22 cellular contexts compared by ENCODE assay signal in genomic region chrX:143298663-143299241, GRCh38.
A peak's percentile ranks its signal among the peaks of the same experiment; 100 is the strongest.
DNase-seq lines count a peak whose midpoint lies in the region; ATAC-seq, FAIRE-seq and TF ChIP-seq lines count a peak whose summit lies in the region.
"Had no signal": no experiment of that assay in that cellular context is flagged by ENCODE, and none has a peak within 500 bp of the region (broad histone marks: within the 10 kb centered on the region; RNA-seq: fewer than 3 reads in every experiment).

No MANE protein-coding gene starts in this region.

- ATAC-seq in pancreas = peak; percentile 77 to 85 (median 81)
- ATAC-seq: CD8-positive, alpha-beta T cell; GM12878; GM23338; HCT116 had no signal

- 15 to 25% methylated on average over 3 of the region's 3 CpGs for WGBS in pancreas, 2 donors

- no peak overlapping the region for H3K4me3 ChIP-seq in fibroblast of pulmonary artery (replicated peaks; ENCODE audit: low read depth, low read length)
- H3K4me3 ChIP-seq in pancreas = no peak overlapping the region
- H3K4me3 ChIP-seq: BLaER1, GM12878, GM23338 had no signal

- H3K4me1 ChIP-seq in pancreas = peaks cover 7 to 12% (median 8%) of the 10 kb centered on the region in 3 donors
- H3K4me1 ChIP-seq: BLaER1, Caco-2 had no signal

- H3K36me3 ChIP-seq in pancreas = no peaks in the 10 kb centered on the region
- H3K36me3 ChIP-seq: BLaER1 had no signal

- H3K9me3 ChIP-seq in pancreas = no peaks in the 10 kb centered on the region
- H3K9me3 ChIP-seq: Caco-2 had no signal

- TF ChIP-seq CTCF in fibroblast of pulmonary artery (IDR thresholded peaks at IDR 0.05; ENCODE audit: low read length, missing control alignments) = no peak
- no peak for TF ChIP-seq CTCF in pancreas (IDR thresholded peaks at IDR 0.05)

- no peak for FAIRE-seq in pancreas (lab: Jason Lieb, UNC)
- FAIRE-seq: A204.1, G401.6, GM12878 had no signal

- intact Hi-C loops in pancreas (cut with DNase I) = no loop called here

- H3K27ac ChIP-seq in pancreas = no peak overlapping the region
- H3K27ac ChIP-seq: 22Rv1, BLaER1, C4-2B had no signal

- peak; percentile 40 for DNase-seq in NCI-H2029 treated with DMSO at 0.1 percent for 48 hours (lab: John Stamatoyannopoulos, UW)
- DNase-seq in NCI-H2029 (lab: John Stamatoyannopoulos, UW) = no peak
- DNase-seq in fibroblast of pulmonary artery (ENCODE audit: low read depth) = peak; percentile 16
- no peak for DNase-seq in pancreas
- no peak for DNase-seq in mucosa of gallbladder (ENCODE audit: low spot score)
- DNase-seq in RKO (ENCODE audit: low spot score) = no peak
- no peak for DNase-seq in GF-D8 (lab: John Stamatoyannopoulos, UW)
- DNase-seq in MV-4-11 (lab: John Stamatoyannopoulos, UW) = no peak
- DNase-seq: Caco-2; CD4-positive, CD25-positive, alpha-beta regulatory T cell; CD8-positive, alpha-beta T cell; DMS153; DND-41; H9 had no signal

- no peaks in the 10 kb centered on the region for H3K27me3 ChIP-seq in pancreas

Comparison
In these comparisons a context has a peak if more than half of its experiments do, and no peak if none do; other contexts are left out.
1. DNase-seq: peak in NCI-H2029 treated with DMSO at 0.1 percent for 48 hours (single experiment) and fibroblast of pulmonary artery (single experiment); none in NCI-H2029 (single experiment), pancreas (0 of 6), mucosa of gallbladder (single experiment), RKO (single experiment), GF-D8 (single experiment) and MV-4-11 (single experiment).